Comparison of ENCODE assay signal across 8 cellular contexts in genomic region chr12:53381739-53382630, GRCh38. TPM values are rescaled to one million over a fixed set of nuclear protein-coding genes. Genes with fewer than 3 reads are reported as not detected.
DNase-seq lines count a peak whose midpoint lies in the region; ATAC-seq, FAIRE-seq and TF ChIP-seq lines count a peak whose summit lies in the region.

No MANE protein-coding gene starts in this region.

- intact Hi-C loops in HCT116 (cut with micrococcal nuclease) = loop anchor here (1.0 to 5.0 kb wide), 4 partner anchors 30 to 70 kb away; partner anchors contain the start of gene PCBP2

- H3K9me3 Mint-ChIP-seq in T-cell = no peaks in the 10 kb centered on the region

- peaks cover 44 to 62% (median 51%) of the 10 kb centered on the region in 11 experiments; a peak in 21 of 22 replicates for H4K20me1 ChIP-seq in BLaER1 treated with 17β-estradiol and CSF1 and Interleukin-3, amounts not matched to agents 10 nM and 100 nM
- no peaks in the 10 kb centered on the region for H4K20me1 ChIP-seq in HCT116 (ENCODE audit: insufficient read depth)

- no peak for TF ChIP-seq RAD21 in HCT116 (IDR thresholded peaks at IDR 0.05; ENCODE audit: low read depth)

- H3K27ac ChIP-seq in BLaER1 treated with 17β-estradiol and CSF1 and Interleukin-3, amounts not matched to agents 10 nM and 100 nM = peak overlapping the region; percentile 51 to 97 (median 90); a peak in 21 of 22 replicates
- H3K27ac ChIP-seq in HCT116 (ENCODE audit: low read depth, low read length) = peak overlapping the region; percentile 74

- peak in 2 of 3 experiments; percentile 66 to 70; a peak in 4 of 6 replicates for TF ChIP-seq CTCF in HCT116 (IDR thresholded peaks at IDR 0.05 in 2 of 3, conservative IDR thresholded peaks at IDR 0.05 in 1 of 3; ENCODE audit: borderline replicate concordance in 1 of 3, insufficient read depth in 1 of 3, low read depth in 2 of 3, low read length in 2 of 3)

- POLR2A ChIA-PET in HCT116 (lab: Charles Lee) = interaction anchor here (0.7 to 2.2 kb wide), 4 partner anchors 29 to 61 kb away, joined by 3 to 9 read pairs (median 4); partner anchors contain the start of genes AAAS and PRR13
- POLR2A ChIA-PET in T-cell (lab: Charles Lee) = no interaction called here

- H2AFZ ChIP-seq in HCT116 (ENCODE audit: low read depth, low read length, poor library complexity, severe bottlenecking) = no peak overlapping the region

- peak overlapping the region in 2 of 3 donors; percentile 78 to 84 for H3K4me3 Mint-ChIP-seq in T-cell

- no peak for ATAC-seq in HCT116
- ATAC-seq in T-cell (replicated peaks in 1 of 4) = no peak
- ATAC-seq in stimulated activated naive CD8-positive, alpha-beta T cell treated with anti-CD3 and anti-CD28 coated beads, Interleukin-15, Interleukin-2, amounts not matched to agents 100 U/mL and 50 U/mL, for 24 hours = no peak
- ATAC-seq in activated CD4-positive, CD25-positive, alpha-beta regulatory T cell treated with anti-CD3 and anti-CD28 coated beads, Interleukin-2, amount 50 U/mL, for 24 hours = no peak

- TF ChIP-seq POLR2A in HCT116 (IDR thresholded peaks at IDR 0.05; ENCODE audit: borderline replicate concordance, extremely low read depth, insufficient read depth, insufficient read length) = no peak

- no peaks in the 10 kb centered on the region for H3K9me3 ChIP-seq in BLaER1 treated with 17β-estradiol and CSF1 and Interleukin-3, amounts not matched to agents 10 nM and 100 nM (replicated peaks in 1 of 11)
- H3K9me3 ChIP-seq in HCT116 (ENCODE audit: control insufficient read depth in 1 of 2, insufficient read depth in 1 of 2, low read depth in 1 of 2, low read length in 2 of 2) = no peaks in the 10 kb centered on the region

- H3K4me1 Mint-ChIP-seq in T-cell = peaks cover 46 to 58% (median 50%) of the 10 kb centered on the region in 3 donors

- H3K9ac ChIP-seq in BLaER1 treated with 17β-estradiol and CSF1 and Interleukin-3, amounts not matched to agents 10 nM and 100 nM = peak overlapping the region; percentile 75 to 95 (median 90)
- peak overlapping the region; percentile 81 for H3K9ac ChIP-seq in HCT116 (ENCODE audit: low read length)

- no peaks in the 10 kb centered on the region for H3K27me3 ChIP-seq in BLaER1 treated with 17β-estradiol and CSF1 and Interleukin-3, amounts not matched to agents 10 nM and 100 nM
- no peaks in the 10 kb centered on the region for H3K27me3 ChIP-seq in HCT116 (ENCODE audit: insufficient read depth, low read length)

- DNase-seq in HCT116 (ENCODE audit: low read depth, low spot score) (no peak), T-cell (peak in 30 of 34 experiments; percentile 2 to 50 (median 32)), cerebellum (ENCODE audit: low spot score) (peak; percentile 31), kidney tubule cell (ENCODE audit: low spot score) (peak; percentile 97), HTR-8/SVneo (ENCODE audit: insufficient read length, low spot score) (no peak)
- peak; percentile 41 for DNase-seq in stimulated activated naive CD8-positive, alpha-beta T cell treated with anti-CD3 and anti-CD28 coated beads, Interleukin-15, Interleukin-2, amounts not matched to agents 100 U/mL and 50 U/mL, for 24 hours

- RAD21 ChIA-PET in HCT116 (lab: Charles Lee; ENCODE audit: low non-redundant PET in 1 of 2, low total read pairs in 2 of 2, uncharacterized antibody in 2 of 2, unreplicated experiment in 2 of 2) = interaction anchor here (1.0 to 2.0 kb wide), 3 partner anchors 29 kb away, joined by 4 to 11 read pairs (median 6); no protein-coding TSS in a partner anchor

- H3K36me3 ChIP-seq in BLaER1 treated with 17β-estradiol and CSF1 and Interleukin-3, amounts not matched to agents 10 nM and 100 nM = peaks cover 43 to 58% (median 52%) of the 10 kb centered on the region in 11 experiments
- peaks cover 22 to 34% of the 10 kb centered on the region in 2 experiments for H3K36me3 ChIP-seq in HCT116 (ENCODE audit: control insufficient read depth in 1 of 2, insufficient read depth in 2 of 2, low read length in 2 of 2)

- H3K4me2 ChIP-seq in BLaER1 treated with 17β-estradiol and CSF1 and Interleukin-3, amounts not matched to agents 10 nM and 100 nM = peak overlapping the region; percentile 78 to 96 (median 91)
- peak overlapping the region; percentile 73 for H3K4me2 ChIP-seq in HCT116 (ENCODE audit: low read length)

- no peak for FAIRE-seq in HTR-8/SVneo (lab: Jason Lieb, UNC)

- H3K9me2 ChIP-seq in HCT116 (ENCODE audit: insufficient read depth) = no peaks in the 10 kb centered on the region

- TSS peak; percentile 53 for BruUV-seq in HCT116 (replicated peaks; lab: Mats Ljungman, UMichigan)

- peaks cover 32% of the 10 kb centered on the region for H3K36me3 Mint-ChIP-seq in T-cell

- H3K79me2 ChIP-seq in HCT116 (ENCODE audit: insufficient read depth, low read length) = peaks cover 55% of the 10 kb centered on the region

- peak overlapping the region; percentile 61 to 78 (median 68) for H3K4me3 ChIP-seq in BLaER1 treated with 17β-estradiol and CSF1 and Interleukin-3, amounts not matched to agents 10 nM and 100 nM
- H3K4me3 ChIP-seq in HCT116 (replicated peaks in 1 of 2; ENCODE audit: low read depth in 1 of 2, low read length in 2 of 2) = peak overlapping the region; percentile 59 to 67

- peak overlapping the region; percentile 85 to 93 for H3K27ac Mint-ChIP-seq in T-cell

- no peaks in the 10 kb centered on the region for H3K27me3 Mint-ChIP-seq in T-cell

- H3K4me1 ChIP-seq in BLaER1 treated with 17β-estradiol and CSF1 and Interleukin-3, amounts not matched to agents 10 nM and 100 nM = peaks cover 69 to 78% (median 72%) of the 10 kb centered on the region in 10 experiments
- H3K4me1 ChIP-seq in HCT116 (ENCODE audit: control insufficient read depth in 1 of 2, insufficient read depth in 2 of 2, low read length in 2 of 2) = peaks cover 24 to 41% of the 10 kb centered on the region in 2 experiments

- CTCF ChIA-PET in HCT116 (lab: Charles Lee) (interaction anchor here (0.6 to 6.9 kb wide), 13 partner anchors 10 to 61 kb away, joined by 3 to 99 read pairs (median 4); partner anchors contain the start of gene AAAS), T-cell (lab: Charles Lee) (interaction anchor here (0.5 to 2.8 kb wide), 9 partner anchors 26 to 1027 kb away, joined by 3 to 24 read pairs (median 3); partner anchors contain the start of genes AAAS (in 1 of the 2) and PRR13 (in 1 of the 2))

TF ChIP-seq in HCT116, 20 proteins besides CTCF, POLR2A, EP300 and RAD21:
- TF ChIP-seq EGR1 (IDR thresholded peaks at IDR 0.05; ENCODE audit: low read depth) (no peak), ZBTB33 (IDR thresholded peaks at IDR 0.05; ENCODE audit: extremely low read depth, insufficient replicate concordance, low read length) (no peak), EZH2phosphoT487 (IDR thresholded peaks at IDR 0.05; ENCODE audit: borderline replicate concordance) (no peak), EZH2 (IDR thresholded peaks at IDR 0.05) (no peak), CEBPB (IDR thresholded peaks at IDR 0.05; ENCODE audit: low read depth) (no peak), ELF1 (IDR thresholded peaks at IDR 0.05; ENCODE audit: borderline replicate concordance, low read depth) (no peak), ZFX (IDR thresholded peaks at IDR 0.05) (no peak), YY1 (IDR thresholded peaks at IDR 0.05; ENCODE audit: extremely low read depth, insufficient replicate concordance, low read depth, low read length) (no peak), JUND (IDR thresholded peaks at IDR 0.05) (no peak), POLR2AphosphoS5 (IDR thresholded peaks at IDR 0.05; ENCODE audit: low read depth, low read length) (no peak; the same call in 1 of the 2 replicates), TCF7L2 (IDR thresholded peaks at IDR 0.05; ENCODE audit: borderline replicate concordance, extremely low read depth, insufficient read depth, insufficient read length) (no peak), SRF (IDR thresholded peaks at IDR 0.05; ENCODE audit: low read depth) (no peak), SP1 (IDR thresholded peaks at IDR 0.05; ENCODE audit: low read depth) (no peak), CBX3 (IDR thresholded peaks at IDR 0.05; ENCODE audit: low read depth) (no peak), SIN3A (IDR thresholded peaks at IDR 0.05; ENCODE audit: low read depth) (no peak), ZNF274 (IDR thresholded peaks at IDR 0.05; ENCODE audit: low read depth, low read length) (no peak), ATF3 (IDR thresholded peaks at IDR 0.05) (no peak)
TF ChIP-seq in HCT116: peak in this region for 0.

RNA-seq across cellular contexts. Expression of gene SP1, which starts 2.0 kb away (rescaled TPM):
- total RNA-seq in HCT116 (2021; ENCODE audit: unreplicated experiment) (96.8 TPM), T-cell (100 to 1,000 TPM in 2 of 5 donors, 10 to 100 TPM in 3; 72.7 to 109 (median 96.6) TPM), cerebellum (27.0 TPM)
- polyA plus RNA-seq in HCT116 (2012) = 46.2 and 50.1 TPM in 2 replicates

RNA-seq across cellular contexts. Expression of gene AMHR2, which starts 41.7 kb away (rescaled TPM):
- total RNA-seq in HCT116 (2021; ENCODE audit: unreplicated experiment) (not detected), T-cell (under 1 TPM in 1 of 5 donors, not detected in 4; 0.19 TPM), cerebellum (not detected)
- 0.05 TPM in 1 of 2 replicates, not detected in the other for polyA plus RNA-seq in HCT116 (2012)

RNA-seq across cellular contexts. Expression of gene SP7, which starts 45.8 kb away (rescaled TPM):
- total RNA-seq in HCT116 (2021; ENCODE audit: unreplicated experiment) (not detected), T-cell (under 1 TPM in 1 of 5 donors, not detected in 4; 0.12 TPM), cerebellum (not detected)
- polyA plus RNA-seq in HCT116 (2012) = 0.02 and 0.04 TPM in 2 replicates

RNA-seq across cellular contexts. Expression of gene PRR13, which starts 59.5 kb away (rescaled TPM):
- total RNA-seq in HCT116 (2021; ENCODE audit: unreplicated experiment) (216 TPM), T-cell (100 to 1,000 TPM; 175 to 215 (median 187) TPM), cerebellum (6.2 TPM)
- polyA plus RNA-seq in HCT116 (2012) = 262 and 298 TPM in 2 replicates

Comparison
In these comparisons a context has a peak if more than half of its experiments do, and no peak if none do; other contexts are left out.
1. DNase-seq: peak in T-cell (30 of 34), cerebellum (single experiment), kidney tubule cell (single experiment) and stimulated activated naive CD8-positive, alpha-beta T cell treated with anti-CD3 and anti-CD28 coated beads, Interleukin-15, Interleukin-2, amounts not matched to agents 100 U/mL and 50 U/mL, for 24 hours (single experiment); none in HCT116 (single experiment) and HTR-8/SVneo (single experiment).